Comparison of ENCODE assay signal across 1 cellular context in the genomic region with DNA sequence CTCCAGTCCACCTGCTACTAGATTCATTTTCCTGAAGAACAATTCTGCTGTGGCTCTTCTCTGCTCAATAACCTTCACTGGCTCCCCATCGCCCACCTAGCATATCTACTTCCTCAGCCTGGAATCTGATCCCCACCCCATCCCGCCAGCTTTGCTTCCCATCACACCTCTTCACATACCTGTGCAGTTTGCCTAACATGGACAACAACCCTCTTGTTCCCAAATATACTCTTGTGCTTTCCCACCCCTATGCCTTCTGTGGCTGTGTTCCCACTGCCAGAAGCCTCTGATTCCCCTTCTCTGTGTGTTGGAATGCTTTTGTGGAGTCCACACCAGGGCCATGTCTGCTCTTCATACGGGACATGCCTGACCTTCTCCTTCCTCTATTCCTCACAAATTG.
TF ChIP-seq lines count a peak whose summit lies in the region.

No MANE protein-coding gene starts in this region.

TF ChIP-seq in HepG2, 621 proteins besides CTCF, POLR2A, EP300 and RAD21:
- TF ChIP-seq ONECUT2 (CRISPR knock-in tag; IDR thresholded peaks at IDR 0.05), result no peak
- TF ChIP-seq, protein P1, sequence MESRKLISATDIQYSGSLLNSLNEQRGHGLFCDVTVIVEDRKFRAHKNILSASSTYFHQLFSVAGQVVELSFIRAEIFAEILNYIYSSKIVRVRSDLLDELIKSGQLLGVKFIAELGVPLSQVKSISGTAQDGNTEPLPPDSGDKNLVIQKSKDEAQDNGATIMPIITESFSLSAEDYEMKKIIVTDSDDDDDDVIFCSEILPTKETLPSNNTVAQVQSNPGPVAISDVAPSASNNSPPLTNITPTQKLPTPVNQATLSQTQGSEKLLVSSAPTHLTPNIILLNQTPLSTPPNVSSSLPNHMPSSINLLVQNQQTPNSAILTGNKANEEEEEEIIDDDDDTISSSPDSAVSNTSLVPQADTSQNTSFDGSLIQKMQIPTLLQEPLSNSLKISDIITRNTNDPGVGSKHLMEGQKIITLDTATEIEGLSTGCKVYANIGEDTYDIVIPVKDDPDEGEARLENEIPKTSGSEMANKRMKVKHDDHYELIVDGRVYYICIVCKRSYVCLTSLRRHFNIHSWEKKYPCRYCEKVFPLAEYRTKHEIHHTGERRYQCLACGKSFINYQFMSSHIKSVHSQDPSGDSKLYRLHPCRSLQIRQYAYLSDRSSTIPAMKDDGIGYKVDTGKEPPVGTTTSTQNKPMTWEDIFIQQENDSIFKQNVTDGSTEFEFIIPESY (CRISPR knock-in tag; IDR thresholded peaks at IDR 0.05), result peak; percentile 43; the same call in 1 of the 2 replicates
- 0 out of 2 replicates have a peak, but pooled peaks have one; percentile 3 for TF ChIP-seq SALL1 (CRISPR knock-in tag; IDR thresholded peaks at IDR 0.05)
TF ChIP-seq in HepG2: peak in this region for 2.
